ENCODE assay signal across 8 cellular contexts in genomic region chr20:47352332-47353223, GRCh38. TPM values are rescaled to one million over a fixed set of nuclear protein-coding genes. Genes with fewer than 3 reads are reported as not detected.
DNase-seq lines count a peak whose midpoint lies in the region; ATAC-seq and TF ChIP-seq lines count a peak whose summit lies in the region.

No MANE protein-coding gene starts in this region.

- no peak for TF ChIP-seq CTCF in HFFc6 (IDR thresholded peaks at IDR 0.05)

- DNase-seq in DMS 273 (lab: John Stamatoyannopoulos, UW; ENCODE audit: unreplicated experiment) (peak; percentile 74), NCI-H526 (lab: John Stamatoyannopoulos, UW) (peak; percentile 63 to 72), HFFc6 (no peak)

- no peaks in the 10 kb centered on the region for H3K9me3 Mint-ChIP-seq in dendritic cell treated with granulocyte-macrophage colony-stimulating factor and Interleukin-4, amounts not matched to agents 40 ng/mL and 50 ng/mL, for 4 days
- H3K9me3 Mint-ChIP-seq in HFFc6, result no peaks in the 10 kb centered on the region

- H3K4me1 ChIP-seq in mucosa of rectum (ENCODE audit: control insufficient read depth in 2 of 2, insufficient read depth in 2 of 2, low read length in 2 of 2), result peaks cover 56 to 84% of the 10 kb centered on the region in 2 donors

- H3K4me1 Mint-ChIP-seq in dendritic cell treated with granulocyte-macrophage colony-stimulating factor and Interleukin-4, amounts not matched to agents 40 ng/mL and 50 ng/mL, for 4 days (ENCODE audit: low read depth), result peaks cover 52% of the 10 kb centered on the region
- no peaks in the 10 kb centered on the region; the same call in 1 of the 2 replicates for H3K4me1 Mint-ChIP-seq in HFFc6 (ENCODE audit: low read depth)

- intact Hi-C loops in dendritic cell treated with granulocyte-macrophage colony-stimulating factor and Interleukin-4, amounts not matched to agents 40 ng/mL and 50 ng/mL, for 4 days (cut with micrococcal nuclease), result no loop called here

- H3K9me3 ChIP-seq in mucosa of rectum (ENCODE audit: control insufficient read depth in 2 of 2, low read length in 2 of 2), result no peaks in the 10 kb centered on the region

- peak overlapping the region; percentile 69 to 77 for H3K9ac ChIP-seq in mucosa of rectum (ENCODE audit: low read depth in 1 of 2, low read length in 2 of 2)

- H3K4me3 Mint-ChIP-seq in dendritic cell treated with granulocyte-macrophage colony-stimulating factor and Interleukin-4, amounts not matched to agents 40 ng/mL and 50 ng/mL, for 4 days, result peak overlapping the region; percentile 9
- H3K4me3 Mint-ChIP-seq in HFFc6, result no peak overlapping the region; the same call in 1 of the 2 replicates

- H3K4me3 ChIP-seq in mucosa of rectum (ENCODE audit: low read length in 2 of 2), result peak overlapping the region; percentile 44 to 56

- peak overlapping the region; percentile 97 to 98 for H3K27ac ChIP-seq in mucosa of rectum (ENCODE audit: low read depth in 2 of 2, low read length in 2 of 2)

- no peak overlapping the region for H3K27ac Mint-ChIP-seq in dendritic cell treated with granulocyte-macrophage colony-stimulating factor and Interleukin-4, amounts not matched to agents 40 ng/mL and 50 ng/mL, for 4 days
- no peak overlapping the region; the same call in 1 of the 2 replicates for H3K27ac Mint-ChIP-seq in HFFc6

- H3K27me3 ChIP-seq in mucosa of rectum (ENCODE audit: control insufficient read depth in 2 of 2, insufficient read depth in 2 of 2, low read length in 2 of 2), result no peaks in the 10 kb centered on the region

- peaks cover 29% of the 10 kb centered on the region for H3K36me3 Mint-ChIP-seq in dendritic cell treated with granulocyte-macrophage colony-stimulating factor and Interleukin-4, amounts not matched to agents 40 ng/mL and 50 ng/mL, for 4 days (ENCODE audit: low read depth)
- no peaks in the 10 kb centered on the region; the same call in 1 of the 2 replicates for H3K36me3 Mint-ChIP-seq in HFFc6 (ENCODE audit: low read depth)

- H3K27me3 Mint-ChIP-seq in dendritic cell treated with granulocyte-macrophage colony-stimulating factor and Interleukin-4, amounts not matched to agents 40 ng/mL and 50 ng/mL, for 4 days, result no peaks in the 10 kb centered on the region
- H3K27me3 Mint-ChIP-seq in HFFc6 (ENCODE audit: insufficient read depth), result no peaks in the 10 kb centered on the region

- peaks cover 6% of the 10 kb centered on the region in 2 donors for H3K36me3 ChIP-seq in mucosa of rectum (ENCODE audit: control insufficient read depth in 2 of 2, insufficient read depth in 2 of 2, low read length in 2 of 2)

- ATAC-seq in HG02938 (IDR thresholded peaks at IDR 0.05; ENCODE audit: unreplicated experiment) (no peak), GM21717 (IDR thresholded peaks at IDR 0.05; ENCODE audit: unreplicated experiment) (no peak), GM19452 (IDR thresholded peaks at IDR 0.05; ENCODE audit: unreplicated experiment) (no peak)

RNA-seq across cellular contexts. Expression of gene ZMYND8, which starts 3.9 kb away (rescaled TPM):
- 10 to 100 TPM; 27.8 to 38.3 (median 34.8) TPM for total RNA-seq in HFFc6 (2021; fragmentation: NEBNext Ultra II Directional; extraction: Animal tissue kit (Norgen Biotek cat#: 25700))
